Comparison of ENCODE assay signal across 8 cellular contexts in the genomic region with DNA sequence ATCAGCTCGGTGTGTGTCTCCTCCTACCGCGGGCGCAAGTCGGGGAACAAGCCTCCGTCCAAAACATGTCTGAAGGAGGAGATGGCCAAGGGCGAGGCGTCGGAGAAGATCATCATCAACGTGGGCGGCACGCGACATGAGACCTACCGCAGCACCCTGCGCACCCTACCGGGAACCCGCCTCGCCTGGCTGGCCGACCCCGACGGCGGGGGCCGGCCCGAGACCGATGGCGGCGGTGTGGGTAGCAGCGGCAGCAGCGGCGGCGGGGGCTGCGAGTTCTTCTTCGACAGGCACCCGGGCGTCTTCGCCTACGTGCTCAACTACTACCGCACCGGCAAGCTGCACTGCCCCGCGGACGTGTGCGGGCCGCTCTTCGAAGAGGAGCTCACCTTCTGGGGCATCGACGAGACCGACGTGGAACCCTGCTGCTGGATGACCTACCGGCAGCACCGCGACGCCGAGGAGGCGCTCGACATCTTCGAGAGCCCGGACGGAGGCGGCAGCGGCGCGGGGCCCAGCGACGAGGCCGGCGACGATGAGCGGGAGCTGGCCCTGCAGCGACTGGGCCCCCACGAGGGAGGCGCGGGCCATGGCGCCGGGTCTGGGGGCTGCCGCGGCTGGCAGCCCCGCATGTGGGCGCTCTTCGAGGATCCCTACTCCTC. TPM values are rescaled to one million over a fixed set of nuclear protein-coding genes. Genes with fewer than 3 reads are reported as not detected.
DNase-seq lines count a peak whose midpoint lies in the region; ATAC-seq lines count a peak whose summit lies in the region.

No MANE protein-coding gene starts in this region.

- H3K27ac Mint-ChIP-seq in activated CD4-positive, alpha-beta T cell treated with anti-CD3 and anti-CD28 coated beads for 36 hours = peak overlapping the region; percentile 81
- peak overlapping the region; percentile 84 for H3K27ac Mint-ChIP-seq in activated T-helper 17 cell treated with anti-CD3 and anti-CD28 coated beads, Interleukin-2, amount 50 U/mL, for 72 hours
- peak overlapping the region in 5 of 6 donors; percentile 64 to 82 (median 71) for H3K27ac Mint-ChIP-seq in immature natural killer cell
- H3K27ac Mint-ChIP-seq in stimulated activated naive B cell treated with anti-CD40 and anti-IgM and Interleukin-4, amounts not matched to agents 10 μg/mL and 1 μg/mL and 100 μg/mL, for 72 hours = peak overlapping the region; percentile 95

- intact Hi-C loops in activated CD4-positive, alpha-beta T cell treated with anti-CD3 and anti-CD28 coated beads for 36 hours (cut with DNase I, micrococcal nuclease) = loop anchor here (2.0 to 10.0 kb wide), 5 partner anchors 51 to 1006 kb away; partner anchors contain the start of gene KCNA3 (in 1 of the 2)

- peaks cover 64% of the 10 kb centered on the region for H3K4me1 Mint-ChIP-seq in activated CD4-positive, alpha-beta T cell treated with anti-CD3 and anti-CD28 coated beads for 36 hours
- H3K4me1 Mint-ChIP-seq in activated T-helper 17 cell treated with anti-CD3 and anti-CD28 coated beads, Interleukin-2, amount 50 U/mL, for 72 hours = peaks cover 34% of the 10 kb centered on the region
- peaks cover 19 to 20% of the 10 kb centered on the region in 2 donors for H3K4me1 Mint-ChIP-seq in immature natural killer cell
- H3K4me1 Mint-ChIP-seq in stimulated activated naive B cell treated with anti-CD40 and anti-IgM and Interleukin-4, amounts not matched to agents 10 μg/mL and 1 μg/mL and 100 μg/mL, for 72 hours = peaks cover 19 to 58% of the 10 kb centered on the region in 2 donors

- ATAC-seq in activated CD4-positive, alpha-beta T cell treated with anti-CD3 and anti-CD28 coated beads for 36 hours = no peak
- ATAC-seq in activated T-helper 17 cell treated with anti-CD3 and anti-CD28 coated beads, Interleukin-2, amount 50 U/mL, for 72 hours (replicated peaks) = peak; percentile 2
- peak; percentile 2 to 5 for ATAC-seq in stimulated activated naive B cell treated with anti-CD40 and anti-IgM and Interleukin-4, amounts not matched to agents 10 μg/mL and 1 μg/mL and 100 μg/mL, for 72 hours (replicated peaks)
- no peak for ATAC-seq in GM21360 (IDR thresholded peaks at IDR 0.05; ENCODE audit: unreplicated experiment)

- CTCF ChIA-PET in activated CD4-positive, alpha-beta T cell treated with anti-CD3 and anti-CD28 coated beads for 36 hours (lab: Charles Lee) = interaction anchor here (0.7 to 6.5 kb wide), 5 partner anchors 9 to 249 kb away, joined by 3 to 137 read pairs (median 9); partner anchors contain the start of gene RBM15

- DNase-seq in activated CD4-positive, alpha-beta T cell treated with anti-CD3 and anti-CD28 coated beads for 36 hours = peak; percentile 65
- no peak for DNase-seq in activated CD4-positive, alpha-beta T cell treated with anti-CD3 and anti-CD28 coated beads, Interleukin-2, amount 50 U/mL, for 4 hours
- DNase-seq in immature natural killer cell = peak in 1 of 3 donors; percentile 33
- peak; percentile 21 for DNase-seq in stimulated activated naive B cell treated with anti-CD40 and anti-IgM and Interleukin-4, amounts not matched to agents 10 μg/mL and 1 μg/mL and 100 μg/mL, for 72 hours
- DNase-seq in mesenteric fat pad (ENCODE audit: low spot score) = no peak
- no peak for DNase-seq in MV-4-11 (lab: John Stamatoyannopoulos, UW)

- POLR2A ChIA-PET in activated CD4-positive, alpha-beta T cell treated with anti-CD3 and anti-CD28 coated beads for 36 hours (lab: Charles Lee) = interaction anchor here (0.6 to 2.6 kb wide), 2 partner anchors 127 to 1110 kb away, joined by 11 to 12 read pairs; partner anchors contain the start of gene RBM15

- no peaks in the 10 kb centered on the region for H3K36me3 Mint-ChIP-seq in activated CD4-positive, alpha-beta T cell treated with anti-CD3 and anti-CD28 coated beads for 36 hours (ENCODE audit: low read depth)
- H3K36me3 Mint-ChIP-seq in activated T-helper 17 cell treated with anti-CD3 and anti-CD28 coated beads, Interleukin-2, amount 50 U/mL, for 72 hours (ENCODE audit: low read depth) = peaks cover 3% of the 10 kb centered on the region
- H3K36me3 Mint-ChIP-seq in immature natural killer cell = no peaks in the 10 kb centered on the region
- no peaks in the 10 kb centered on the region for H3K36me3 Mint-ChIP-seq in stimulated activated naive B cell treated with anti-CD40 and anti-IgM and Interleukin-4, amounts not matched to agents 10 μg/mL and 1 μg/mL and 100 μg/mL, for 72 hours

- H3K9me3 Mint-ChIP-seq in activated CD4-positive, alpha-beta T cell treated with anti-CD3 and anti-CD28 coated beads for 36 hours (ENCODE audit: low read depth) = no peaks in the 10 kb centered on the region
- H3K9me3 Mint-ChIP-seq in activated T-helper 17 cell treated with anti-CD3 and anti-CD28 coated beads, Interleukin-2, amount 50 U/mL, for 72 hours = no peaks in the 10 kb centered on the region
- peaks cover 0 to 1% (median 0%) of the 10 kb centered on the region in 6 donors for H3K9me3 Mint-ChIP-seq in immature natural killer cell
- peaks cover 0 to 1% of the 10 kb centered on the region in 2 donors for H3K9me3 Mint-ChIP-seq in stimulated activated naive B cell treated with anti-CD40 and anti-IgM and Interleukin-4, amounts not matched to agents 10 μg/mL and 1 μg/mL and 100 μg/mL, for 72 hours

- peak overlapping the region; percentile 82 for H3K4me3 Mint-ChIP-seq in activated CD4-positive, alpha-beta T cell treated with anti-CD3 and anti-CD28 coated beads for 36 hours
- H3K4me3 Mint-ChIP-seq in activated T-helper 17 cell treated with anti-CD3 and anti-CD28 coated beads, Interleukin-2, amount 50 U/mL, for 72 hours = peak overlapping the region; percentile 88
- peak overlapping the region; percentile 76 to 88 (median 86) for H3K4me3 Mint-ChIP-seq in immature natural killer cell
- peak overlapping the region; percentile 91 to 92 for H3K4me3 Mint-ChIP-seq in stimulated activated naive B cell treated with anti-CD40 and anti-IgM and Interleukin-4, amounts not matched to agents 10 μg/mL and 1 μg/mL and 100 μg/mL, for 72 hours

- no peaks in the 10 kb centered on the region for H3K27me3 Mint-ChIP-seq in activated CD4-positive, alpha-beta T cell treated with anti-CD3 and anti-CD28 coated beads for 36 hours
- H3K27me3 Mint-ChIP-seq in activated T-helper 17 cell treated with anti-CD3 and anti-CD28 coated beads, Interleukin-2, amount 50 U/mL, for 72 hours = no peaks in the 10 kb centered on the region
- H3K27me3 Mint-ChIP-seq in immature natural killer cell (ENCODE audit: low read depth in 3 of 3) = peaks cover 8 to 15% (median 13%) of the 10 kb centered on the region in 3 donors
- peaks cover 0 to 6% of the 10 kb centered on the region in 2 donors for H3K27me3 Mint-ChIP-seq in stimulated activated naive B cell treated with anti-CD40 and anti-IgM and Interleukin-4, amounts not matched to agents 10 μg/mL and 1 μg/mL and 100 μg/mL, for 72 hours

RNA-seq across cellular contexts. Expression of gene KCNC4, which starts 1.5 kb away (rescaled TPM):
- 10 to 100 TPM; 13.9 to 14.3 TPM for total RNA-seq in activated CD4-positive, alpha-beta T cell treated with anti-CD3 and anti-CD28 coated beads for 36 hours
- 10 to 100 TPM; 13.4 to 18.9 TPM for total RNA-seq in activated T-helper 17 cell treated with anti-CD3 and anti-CD28 coated beads, Interleukin-2, amount 50 U/mL, for 72 hours
- polyA plus RNA-seq in immature natural killer cell = under 1 TPM; 0.18 to 0.48 (median 0.47) TPM
- 12.8 TPM for total RNA-seq in mesenteric fat pad

Comparison
In these comparisons a context has a peak if more than half of its experiments do, and no peak if none do; other contexts are left out.
1. DNase-seq: peak in activated CD4-positive, alpha-beta T cell treated with anti-CD3 and anti-CD28 coated beads for 36 hours (single experiment) and stimulated activated naive B cell treated with anti-CD40 and anti-IgM and Interleukin-4, amounts not matched to agents 10 μg/mL and 1 μg/mL and 100 μg/mL, for 72 hours (single experiment); none in activated CD4-positive, alpha-beta T cell treated with anti-CD3 and anti-CD28 coated beads, Interleukin-2, amount 50 U/mL, for 4 hours (0 of 2), mesenteric fat pad (single experiment) and MV-4-11 (single experiment).
2. ATAC-seq: peak in activated T-helper 17 cell treated with anti-CD3 and anti-CD28 coated beads, Interleukin-2, amount 50 U/mL, for 72 hours (single experiment) and stimulated activated naive B cell treated with anti-CD40 and anti-IgM and Interleukin-4, amounts not matched to agents 10 μg/mL and 1 μg/mL and 100 μg/mL, for 72 hours (2 of 2); none in activated CD4-positive, alpha-beta T cell treated with anti-CD3 and anti-CD28 coated beads for 36 hours (single experiment) and GM21360 (single experiment).
3. Peak in every context shown above with its lines, with median percentiles within 50 percentile points of each other: H3K27ac Mint-ChIP-seq and H3K4me3 Mint-ChIP-seq.